Comparison of ENCODE assay signal across 9 cellular contexts in the genomic region with DNA sequence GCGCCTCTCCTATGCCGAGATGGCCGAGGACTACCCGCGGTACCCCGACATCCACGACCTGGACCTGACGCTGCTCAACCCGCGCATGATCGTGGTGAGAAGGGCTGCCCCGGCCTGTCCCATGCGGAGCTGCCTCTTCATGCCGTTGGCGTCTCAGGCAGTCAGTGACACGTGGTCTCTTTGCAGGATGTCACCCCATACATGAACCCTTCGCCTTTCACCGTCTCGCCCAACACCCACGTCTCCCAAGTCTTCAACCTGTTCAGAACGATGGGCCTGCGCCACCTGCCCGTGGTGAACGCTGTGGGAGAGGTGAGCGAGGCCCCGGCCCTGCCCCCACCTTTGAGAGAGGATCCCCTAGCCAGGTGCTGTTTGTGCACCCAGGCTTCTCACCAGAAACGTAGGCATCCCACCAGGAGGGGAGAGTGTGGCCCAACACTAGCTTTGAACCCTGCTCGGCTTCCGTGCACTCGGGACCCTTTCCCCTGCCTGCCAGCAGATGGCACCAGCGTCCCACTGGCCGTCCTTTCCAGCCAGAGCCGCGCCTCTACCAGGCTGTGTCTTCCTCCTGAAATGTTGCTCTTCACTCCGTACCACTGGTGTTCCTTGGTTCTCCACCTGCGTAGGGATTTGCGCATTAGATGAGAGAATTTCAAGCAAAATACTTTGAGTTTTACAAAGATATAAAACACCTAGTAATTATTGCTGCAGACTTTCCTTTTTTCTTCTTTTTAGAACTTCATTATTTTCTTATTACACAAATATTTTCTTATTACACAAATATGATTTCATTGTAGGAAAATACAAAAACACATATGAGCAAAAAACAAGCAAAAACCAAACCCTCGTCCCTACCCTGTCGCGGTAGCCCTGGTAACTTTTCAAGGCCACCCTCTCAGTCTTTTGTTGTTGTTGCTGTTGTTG. TPM values are rescaled to one million over a fixed set of nuclear protein-coding genes. Genes with fewer than 3 reads are reported as not detected.
DNase-seq lines count a peak whose midpoint lies in the region; ATAC-seq and TF ChIP-seq lines count a peak whose summit lies in the region.
"Had no signal": no experiment of that assay in that cellular context is flagged by ENCODE, and none has a peak within 500 bp of the region (broad histone marks: within the 10 kb centered on the region; RNA-seq: fewer than 3 reads in every experiment).

No MANE protein-coding gene starts in this region.

- H3K27ac ChIP-seq in left lung, result no peak overlapping the region
- H3K27ac ChIP-seq: skin epidermis had no signal

- peak; percentile 90 for ATAC-seq in left lung
- ATAC-seq in HG02642 (IDR thresholded peaks at IDR 0.05; ENCODE audit: poor library complexity, unreplicated experiment), result no peak

- H3K27me3 ChIP-seq in left lung, result no peaks in the 10 kb centered on the region

- H3K4me3 ChIP-seq in left lung, result no peak overlapping the region
- H3K4me3 ChIP-seq: skin epidermis had no signal

- no peaks in the 10 kb centered on the region for H3K9me3 ChIP-seq in left lung

- peak; percentile 90 to 94 for TF ChIP-seq CTCF in left lung (IDR thresholded peaks at IDR 0.05)

- intact Hi-C loops in left lung (cut with DNase I), result loop anchor here in 1 of 2 donors (5.0 kb wide), 1 partner anchor 54 kb away; no protein-coding TSS in a partner anchor

- H3K4me1 ChIP-seq in left lung, result peaks cover 0 to 26% of the 10 kb centered on the region in 2 donors

- DNase-seq in AG08395 (ENCODE audit: low spot score) (peak; percentile 93), GM19240 (ENCODE audit: insufficient read length, low spot score) (peak; percentile 87), NCI-H345 treated with DMSO at 0.1 percent for 48 hours (lab: John Stamatoyannopoulos, UW; ENCODE audit: unreplicated experiment) (peak; percentile 22), cerebellum (ENCODE audit: low spot score) (peak; percentile 87), left lung (peak; percentile 74 to 94)
- DNase-seq in activated CD4-positive, alpha-beta T cell treated with anti-CD3 and anti-CD28 coated beads for 48 hours, result peak; percentile 81
- DNase-seq in stimulated activated CD4-positive, alpha-beta T cell treated with anti-CD3 and anti-CD28 coated beads, Interleukin-4, amount 100 ng/mL, for 4 hours, result peak; percentile 64 to 73

- H3K36me3 ChIP-seq in left lung, result peaks cover 0 to 95% of the 10 kb centered on the region in 2 donors

RNA-seq across cellular contexts. Expression of a gene that starts 9.0 kb away (rescaled TPM):
- total RNA-seq in cerebellum, result 0.45 TPM
- 1 to 10 TPM; 1.6 to 2.7 TPM for total RNA-seq in left lung

RNA-seq across cellular contexts. Expression of a gene that starts 20.1 kb away (rescaled TPM):
- total RNA-seq in cerebellum (not detected), left lung (not detected)

RNA-seq across cellular contexts. Expression of a gene that starts 32.6 kb away (rescaled TPM):
- total RNA-seq in cerebellum (19.9 TPM), left lung (10 to 100 TPM; 17.7 to 43.4 TPM)

RNA-seq across cellular contexts. Expression of a gene that starts 32.8 kb away (rescaled TPM):
- total RNA-seq in cerebellum (29.6 TPM), left lung (10 to 100 TPM; 34.2 to 44.5 TPM)

Comparison
In these comparisons a context has a peak if more than half of its experiments do, and no peak if none do; other contexts are left out.
1. DNase-seq: peak in every context shown above with its lines; median percentile 93 in AG08395; 87 in GM19240; 87 in cerebellum; 84 in left lung; 81 in activated CD4-positive, alpha-beta T cell treated with anti-CD3 and anti-CD28 coated beads for 48 hours; 68 in stimulated activated CD4-positive, alpha-beta T cell treated with anti-CD3 and anti-CD28 coated beads, Interleukin-4, amount 100 ng/mL, for 4 hours; 22 in NCI-H345 treated with DMSO at 0.1 percent for 48 hours.